ENCODE assay signal across 1 cellular context in genomic region chr4:125787707-125788106, GRCh38.
TF ChIP-seq lines count a peak whose summit lies in the region.

No MANE protein-coding gene starts in this region.

TF ChIP-seq in IMR-90, 13 proteins besides CTCF, POLR2A, EP300 and RAD21 (continued from another document):
- no peak for TF ChIP-seq ELK1 (IDR thresholded peaks at IDR 0.05; ENCODE audit: borderline replicate concordance, low read depth, low read length)
- no peak for TF ChIP-seq BHLHE40 (IDR thresholded peaks at IDR 0.05; ENCODE audit: low read depth, low read length)
